1 cellular context compared by ENCODE assay signal in genomic region chr20:18514127-18514526, GRCh38.
TF ChIP-seq lines count a peak whose summit lies in the region.

No MANE protein-coding gene starts in this region.

TF ChIP-seq in HepG2, 621 proteins besides CTCF, POLR2A, EP300 and RAD21:
- TF ChIP-seq, protein P1, sequence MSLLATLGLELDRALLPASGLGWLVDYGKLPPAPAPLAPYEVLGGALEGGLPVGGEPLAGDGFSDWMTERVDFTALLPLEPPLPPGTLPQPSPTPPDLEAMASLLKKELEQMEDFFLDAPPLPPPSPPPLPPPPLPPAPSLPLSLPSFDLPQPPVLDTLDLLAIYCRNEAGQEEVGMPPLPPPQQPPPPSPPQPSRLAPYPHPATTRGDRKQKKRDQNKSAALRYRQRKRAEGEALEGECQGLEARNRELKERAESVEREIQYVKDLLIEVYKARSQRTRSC (CRISPR knock-in tag; IDR thresholded peaks at IDR 0.05; ENCODE audit: low read depth): no peak
- TF ChIP-seq KLF9 (CRISPR knock-in tag; IDR thresholded peaks at IDR 0.05; ENCODE audit: low read depth): no peak
- TF ChIP-seq CBFB (CRISPR knock-in tag; IDR thresholded peaks at IDR 0.05): no peak
- TF ChIP-seq ZNF20 (CRISPR knock-in tag; IDR thresholded peaks at IDR 0.05): no peak
- no peak for TF ChIP-seq KLF11 (CRISPR knock-in tag; IDR thresholded peaks at IDR 0.05)
- no peak for TF ChIP-seq ZNF737 (CRISPR knock-in tag; IDR thresholded peaks at IDR 0.05; ENCODE audit: borderline replicate concordance)
- no peak for TF ChIP-seq PAX8 (CRISPR knock-in tag; IDR thresholded peaks at IDR 0.05; ENCODE audit: borderline replicate concordance)
- no peak for TF ChIP-seq FIP1L1 (IDR thresholded peaks at IDR 0.05; ENCODE audit: borderline replicate concordance, insufficient read depth, low read depth, low read length)
- no peak for TF ChIP-seq IRX3 (CRISPR knock-in tag; IDR thresholded peaks at IDR 0.05; ENCODE audit: borderline replicate concordance, low read depth)
- no peak for TF ChIP-seq ETS1 (CRISPR knock-in tag; IDR thresholded peaks at IDR 0.05)
- no peak for TF ChIP-seq ZBED4 (CRISPR knock-in tag; IDR thresholded peaks at IDR 0.05; ENCODE audit: borderline replicate concordance)
- no peak for TF ChIP-seq AGO1 (IDR thresholded peaks at IDR 0.05; ENCODE audit: low read depth, low read length, poor library complexity, severe bottlenecking)
- TF ChIP-seq ZNF678 (CRISPR knock-in tag; IDR thresholded peaks at IDR 0.05): no peak
- TF ChIP-seq, protein P2, sequence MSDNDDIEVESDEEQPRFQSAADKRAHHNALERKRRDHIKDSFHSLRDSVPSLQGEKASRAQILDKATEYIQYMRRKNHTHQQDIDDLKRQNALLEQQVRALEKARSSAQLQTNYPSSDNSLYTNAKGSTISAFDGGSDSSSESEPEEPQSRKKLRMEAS (IDR thresholded peaks at IDR 0.05): no peak
- no peak for TF ChIP-seq TCF7L2 (IDR thresholded peaks at IDR 0.05; ENCODE audit: low read depth, low read length)
- TF ChIP-seq ZNF282 (IDR thresholded peaks at IDR 0.05; ENCODE audit: partially characterized antibody): no peak
